ENCODE assay signal across 19 cellular contexts in genomic region chr10:10270071-10270470, GRCh38.
"Had no signal": no experiment of that assay in that cellular context is flagged by ENCODE, and none has a peak within 500 bp of the region (broad histone marks: within the 10 kb centered on the region; RNA-seq: fewer than 3 reads in every experiment).

No MANE protein-coding gene starts in this region.

- H3K36me3 Mint-ChIP-seq: activated CD8-positive, alpha-beta memory T cell treated with anti-CD3 and anti-CD28 coated beads, Interleukin-2, amount 10 ng/mL, durations not matched to agents 7 days and 5 days; activated naive CD8-positive, alpha-beta T cell treated with anti-CD3 and anti-CD28 coated beads for 36 hours; stimulated activated memory B cell treated with anti-CD40 and anti-IgM and Interleukin-4, amounts not matched to agents 10 μg/mL and 1 μg/mL and 100 μg/mL, for 72 hours had no signal

- ATAC-seq: activated CD8-positive, alpha-beta memory T cell treated with anti-CD3 and anti-CD28 coated beads, Interleukin-2, amount 10 ng/mL, durations not matched to agents 7 days and 5 days; body of pancreas; psoas muscle; right lobe of liver; stimulated activated memory B cell treated with anti-CD40 and anti-IgM and Interleukin-4, amounts not matched to agents 10 μg/mL and 1 μg/mL and 100 μg/mL, for 72 hours had no signal

- H3K36me3 ChIP-seq: colonic mucosa, right lobe of liver, tibial artery had no signal

- H3K27ac ChIP-seq: body of pancreas, colonic mucosa, psoas muscle, right lobe of liver, tibial artery had no signal

- H3K4me1 ChIP-seq: body of pancreas, colonic mucosa, psoas muscle, right lobe of liver had no signal

- H3K4me3 ChIP-seq: body of pancreas, colonic mucosa, psoas muscle, right lobe of liver, tibial artery had no signal

- H3K4me1 Mint-ChIP-seq: activated B cell treated with CpG ODN at 0.5 μM for 24 hours; activated CD4-positive, alpha-beta memory T cell treated with anti-CD3 and anti-CD28 coated beads, Interleukin-2, amount 10 ng/mL, durations not matched to agents 7 days and 5 days; activated CD8-positive, alpha-beta memory T cell treated with anti-CD3 and anti-CD28 coated beads, Interleukin-2, amount 10 ng/mL, durations not matched to agents 7 days and 5 days; activated naive CD8-positive, alpha-beta T cell treated with anti-CD3 and anti-CD28 coated beads for 36 hours; neural crest cell; stimulated activated memory B cell treated with anti-CD40 and anti-IgM and Interleukin-4, amounts not matched to agents 10 μg/mL and 1 μg/mL and 100 μg/mL, for 72 hours had no signal

- H3K9me3 Mint-ChIP-seq: activated B cell treated with CpG ODN at 0.5 μM for 24 hours; activated CD4-positive, alpha-beta memory T cell treated with anti-CD3 and anti-CD28 coated beads, Interleukin-2, amount 10 ng/mL, durations not matched to agents 7 days and 5 days; activated naive CD8-positive, alpha-beta T cell treated with anti-CD3 and anti-CD28 coated beads for 36 hours; stimulated activated memory B cell treated with anti-CD40 and anti-IgM and Interleukin-4, amounts not matched to agents 10 μg/mL and 1 μg/mL and 100 μg/mL, for 72 hours had no signal

- DNase-seq: activated B cell treated with CpG ODN at 0.5 μM for 24 hours; activated CD4-positive, alpha-beta memory T cell treated with anti-CD3 and anti-CD28 coated beads, Interleukin-2, amount 10 ng/mL, durations not matched to agents 7 days and 5 days; activated CD4-positive, alpha-beta T cell treated with anti-CD3 and anti-CD28 coated beads for 48 hours; activated CD8-positive, alpha-beta memory T cell treated with anti-CD3 and anti-CD28 coated beads, Interleukin-2, amount 10 ng/mL, durations not matched to agents 7 days and 5 days; activated naive CD8-positive, alpha-beta T cell treated with anti-CD3 and anti-CD28 coated beads for 36 hours; body of pancreas; central memory CD4-positive, alpha-beta T cell; colonic mucosa; erythroblast; hippocampal formation; islet precursor cell; psoas muscle; right lobe of liver; stimulated activated CD4-positive, alpha-beta T cell treated with anti-CD3 and anti-CD28 coated beads, Interleukin-4, amount 100 ng/mL, for 4 hours; T-helper 1 cell; T-helper 9 cell had no signal

- H3K27ac Mint-ChIP-seq: activated B cell treated with CpG ODN at 0.5 μM for 24 hours; activated CD4-positive, alpha-beta memory T cell treated with anti-CD3 and anti-CD28 coated beads, Interleukin-2, amount 10 ng/mL, durations not matched to agents 7 days and 5 days; activated CD8-positive, alpha-beta memory T cell treated with anti-CD3 and anti-CD28 coated beads, Interleukin-2, amount 10 ng/mL, durations not matched to agents 7 days and 5 days; activated naive CD8-positive, alpha-beta T cell treated with anti-CD3 and anti-CD28 coated beads for 36 hours; stimulated activated memory B cell treated with anti-CD40 and anti-IgM and Interleukin-4, amounts not matched to agents 10 μg/mL and 1 μg/mL and 100 μg/mL, for 72 hours had no signal

- H3K27me3 ChIP-seq: body of pancreas, colonic mucosa, right lobe of liver, tibial artery had no signal

- H3K4me3 Mint-ChIP-seq: activated B cell treated with CpG ODN at 0.5 μM for 24 hours; activated CD4-positive, alpha-beta memory T cell treated with anti-CD3 and anti-CD28 coated beads, Interleukin-2, amount 10 ng/mL, durations not matched to agents 7 days and 5 days; activated CD8-positive, alpha-beta memory T cell treated with anti-CD3 and anti-CD28 coated beads, Interleukin-2, amount 10 ng/mL, durations not matched to agents 7 days and 5 days; activated naive CD8-positive, alpha-beta T cell treated with anti-CD3 and anti-CD28 coated beads for 36 hours; neural crest cell; stimulated activated memory B cell treated with anti-CD40 and anti-IgM and Interleukin-4, amounts not matched to agents 10 μg/mL and 1 μg/mL and 100 μg/mL, for 72 hours had no signal

- H3K27me3 Mint-ChIP-seq: activated B cell treated with CpG ODN at 0.5 μM for 24 hours; activated CD4-positive, alpha-beta memory T cell treated with anti-CD3 and anti-CD28 coated beads, Interleukin-2, amount 10 ng/mL, durations not matched to agents 7 days and 5 days; activated CD8-positive, alpha-beta memory T cell treated with anti-CD3 and anti-CD28 coated beads, Interleukin-2, amount 10 ng/mL, durations not matched to agents 7 days and 5 days; activated naive CD8-positive, alpha-beta T cell treated with anti-CD3 and anti-CD28 coated beads for 36 hours; stimulated activated memory B cell treated with anti-CD40 and anti-IgM and Interleukin-4, amounts not matched to agents 10 μg/mL and 1 μg/mL and 100 μg/mL, for 72 hours had no signal

- H3K9me3 ChIP-seq: body of pancreas, colonic mucosa, psoas muscle, right lobe of liver, tibial artery had no signal
